In the genomic region with DNA sequence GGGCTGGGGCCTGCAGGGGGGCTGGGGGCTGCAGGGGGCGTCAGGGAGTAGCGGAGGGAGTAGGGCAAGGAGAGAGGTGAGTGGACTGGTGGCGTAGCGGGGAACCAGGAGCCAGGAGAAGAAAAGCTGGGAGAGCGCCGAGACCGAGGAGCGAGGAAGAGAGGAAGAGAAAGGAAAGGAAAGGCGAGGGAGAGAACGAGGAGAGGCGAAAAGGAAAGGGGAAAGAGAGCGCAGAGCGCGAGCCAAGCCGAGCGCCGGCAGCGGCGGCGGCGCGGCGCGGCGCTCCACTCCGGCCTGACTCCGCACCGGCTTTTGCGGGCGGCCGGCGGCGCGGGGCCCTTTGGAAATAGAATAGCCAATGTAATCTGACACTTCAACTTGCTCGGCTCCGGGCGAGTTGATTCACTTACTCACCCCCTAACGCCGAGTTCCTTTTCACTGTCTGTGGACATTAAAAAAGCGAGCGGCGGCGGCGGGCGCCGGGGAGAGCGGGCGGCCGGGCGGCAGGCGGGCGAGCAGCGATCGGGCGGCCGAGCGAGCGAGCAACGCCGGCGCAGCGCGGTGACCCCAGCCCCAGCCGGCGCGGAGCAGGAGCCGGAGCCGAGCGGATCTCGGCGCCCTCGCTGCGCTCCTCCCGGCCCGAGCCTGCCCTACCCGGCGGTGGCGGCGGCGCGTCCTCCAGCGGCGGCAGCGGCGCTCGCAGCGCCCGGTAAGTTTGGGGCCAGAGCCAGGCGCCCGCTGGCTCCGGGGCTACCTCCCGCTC, we compare ENCODE assay signal across 1 cellular context.
TF ChIP-seq lines count a peak whose summit lies in the region.

A gene with protein sequence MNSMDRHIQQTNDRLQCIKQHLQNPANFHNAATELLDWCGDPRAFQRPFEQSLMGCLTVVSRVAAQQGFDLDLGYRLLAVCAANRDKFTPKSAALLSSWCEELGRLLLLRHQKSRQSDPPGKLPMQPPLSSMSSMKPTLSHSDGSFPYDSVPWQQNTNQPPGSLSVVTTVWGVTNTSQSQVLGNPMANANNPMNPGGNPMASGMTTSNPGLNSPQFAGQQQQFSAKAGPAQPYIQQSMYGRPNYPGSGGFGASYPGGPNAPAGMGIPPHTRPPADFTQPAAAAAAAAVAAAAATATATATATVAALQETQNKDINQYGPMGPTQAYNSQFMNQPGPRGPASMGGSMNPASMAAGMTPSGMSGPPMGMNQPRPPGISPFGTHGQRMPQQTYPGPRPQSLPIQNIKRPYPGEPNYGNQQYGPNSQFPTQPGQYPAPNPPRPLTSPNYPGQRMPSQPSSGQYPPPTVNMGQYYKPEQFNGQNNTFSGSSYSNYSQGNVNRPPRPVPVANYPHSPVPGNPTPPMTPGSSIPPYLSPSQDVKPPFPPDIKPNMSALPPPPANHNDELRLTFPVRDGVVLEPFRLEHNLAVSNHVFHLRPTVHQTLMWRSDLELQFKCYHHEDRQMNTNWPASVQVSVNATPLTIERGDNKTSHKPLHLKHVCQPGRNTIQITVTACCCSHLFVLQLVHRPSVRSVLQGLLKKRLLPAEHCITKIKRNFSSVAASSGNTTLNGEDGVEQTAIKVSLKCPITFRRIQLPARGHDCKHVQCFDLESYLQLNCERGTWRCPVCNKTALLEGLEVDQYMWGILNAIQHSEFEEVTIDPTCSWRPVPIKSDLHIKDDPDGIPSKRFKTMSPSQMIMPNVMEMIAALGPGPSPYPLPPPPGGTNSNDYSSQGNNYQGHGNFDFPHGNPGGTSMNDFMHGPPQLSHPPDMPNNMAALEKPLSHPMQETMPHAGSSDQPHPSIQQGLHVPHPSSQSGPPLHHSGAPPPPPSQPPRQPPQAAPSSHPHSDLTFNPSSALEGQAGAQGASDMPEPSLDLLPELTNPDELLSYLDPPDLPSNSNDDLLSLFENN (plus strand): TSS at position 405 of the 763 bp plus-strand sequence. CDS start 132,667 bp downstream, outside the sequence.

TF ChIP-seq in GM23338, 12 proteins besides CTCF, POLR2A, EP300 and RAD21 (continued from another document):
- TF ChIP-seq, protein P1, sequence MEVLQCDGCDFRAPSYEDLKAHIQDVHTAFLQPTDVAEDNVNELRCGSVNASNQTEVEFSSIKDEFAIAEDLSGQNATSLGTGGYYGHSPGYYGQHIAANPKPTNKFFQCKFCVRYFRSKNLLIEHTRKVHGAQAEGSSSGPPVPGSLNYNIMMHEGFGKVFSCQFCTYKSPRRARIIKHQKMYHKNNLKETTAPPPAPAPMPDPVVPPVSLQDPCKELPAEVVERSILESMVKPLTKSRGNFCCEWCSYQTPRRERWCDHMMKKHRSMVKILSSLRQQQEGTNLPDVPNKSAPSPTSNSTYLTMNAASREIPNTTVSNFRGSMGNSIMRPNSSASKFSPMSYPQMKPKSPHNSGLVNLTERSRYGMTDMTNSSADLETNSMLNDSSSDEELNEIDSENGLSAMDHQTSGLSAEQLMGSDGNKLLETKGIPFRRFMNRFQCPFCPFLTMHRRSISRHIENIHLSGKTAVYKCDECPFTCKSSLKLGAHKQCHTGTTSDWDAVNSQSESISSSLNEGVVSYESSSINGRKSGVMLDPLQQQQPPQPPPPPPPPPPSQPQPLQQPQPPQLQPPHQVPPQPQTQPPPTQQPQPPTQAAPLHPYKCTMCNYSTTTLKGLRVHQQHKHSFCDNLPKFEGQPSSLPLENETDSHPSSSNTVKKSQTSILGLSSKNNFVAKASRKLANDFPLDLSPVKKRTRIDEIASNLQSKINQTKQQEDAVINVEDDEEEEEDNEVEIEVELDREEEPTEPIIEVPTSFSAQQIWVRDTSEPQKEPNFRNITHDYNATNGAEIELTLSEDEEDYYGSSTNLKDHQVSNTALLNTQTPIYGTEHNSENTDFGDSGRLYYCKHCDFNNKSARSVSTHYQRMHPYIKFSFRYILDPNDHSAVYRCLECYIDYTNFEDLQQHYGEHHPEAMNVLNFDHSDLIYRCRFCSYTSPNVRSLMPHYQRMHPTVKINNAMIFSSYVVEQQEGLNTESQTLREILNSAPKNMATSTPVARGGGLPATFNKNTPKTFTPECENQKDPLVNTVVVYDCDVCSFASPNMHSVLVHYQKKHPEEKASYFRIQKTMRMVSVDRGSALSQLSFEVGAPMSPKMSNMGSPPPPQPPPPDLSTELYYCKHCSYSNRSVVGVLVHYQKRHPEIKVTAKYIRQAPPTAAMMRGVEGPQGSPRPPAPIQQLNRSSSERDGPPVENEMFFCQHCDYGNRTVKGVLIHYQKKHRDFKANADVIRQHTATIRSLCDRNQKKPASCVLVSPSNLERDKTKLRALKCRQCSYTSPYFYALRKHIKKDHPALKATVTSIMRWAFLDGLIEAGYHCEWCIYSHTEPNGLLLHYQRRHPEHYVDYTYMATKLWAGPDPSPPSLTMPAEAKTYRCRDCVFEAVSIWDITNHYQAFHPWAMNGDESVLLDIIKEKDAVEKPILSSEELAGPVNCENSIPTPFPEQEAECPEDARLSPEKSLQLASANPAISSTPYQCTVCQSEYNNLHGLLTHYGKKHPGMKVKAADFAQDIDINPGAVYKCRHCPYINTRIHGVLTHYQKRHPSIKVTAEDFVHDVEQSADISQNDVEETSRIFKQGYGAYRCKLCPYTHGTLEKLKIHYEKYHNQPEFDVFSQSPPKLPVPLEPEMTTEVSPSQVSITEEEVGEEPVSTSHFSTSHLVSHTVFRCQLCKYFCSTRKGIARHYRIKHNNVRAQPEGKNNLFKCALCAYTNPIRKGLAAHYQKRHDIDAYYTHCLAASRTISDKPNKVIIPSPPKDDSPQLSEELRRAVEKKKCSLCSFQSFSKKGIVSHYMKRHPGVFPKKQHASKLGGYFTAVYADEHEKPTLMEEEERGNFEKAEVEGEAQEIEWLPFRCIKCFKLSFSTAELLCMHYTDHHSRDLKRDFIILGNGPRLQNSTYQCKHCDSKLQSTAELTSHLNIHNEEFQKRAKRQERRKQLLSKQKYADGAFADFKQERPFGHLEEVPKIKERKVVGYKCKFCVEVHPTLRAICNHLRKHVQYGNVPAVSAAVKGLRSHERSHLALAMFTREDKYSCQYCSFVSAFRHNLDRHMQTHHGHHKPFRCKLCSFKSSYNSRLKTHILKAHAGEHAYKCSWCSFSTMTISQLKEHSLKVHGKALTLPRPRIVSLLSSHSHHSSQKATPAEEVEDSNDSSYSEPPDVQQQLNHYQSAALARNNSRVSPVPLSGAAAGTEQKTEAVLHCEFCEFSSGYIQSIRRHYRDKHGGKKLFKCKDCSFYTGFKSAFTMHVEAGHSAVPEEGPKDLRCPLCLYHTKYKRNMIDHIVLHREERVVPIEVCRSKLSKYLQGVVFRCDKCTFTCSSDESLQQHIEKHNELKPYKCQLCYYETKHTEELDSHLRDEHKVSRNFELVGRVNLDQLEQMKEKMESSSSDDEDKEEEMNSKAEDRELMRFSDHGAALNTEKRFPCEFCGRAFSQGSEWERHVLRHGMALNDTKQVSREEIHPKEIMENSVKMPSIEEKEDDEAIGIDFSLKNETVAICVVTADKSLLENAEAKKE (CRISPR knock-in tag; IDR thresholded peaks at IDR 0.05), result no peak
- peak; percentile 28 for TF ChIP-seq EZH2 (IDR thresholded peaks at IDR 0.05; ENCODE audit: low read depth, unreplicated experiment)
